9 cellular contexts compared by ENCODE assay signal in genomic region chr14:29741909-29742401, GRCh38.
DNase-seq lines count a peak whose midpoint lies in the region; ATAC-seq and TF ChIP-seq lines count a peak whose summit lies in the region.
"Had no signal": no experiment of that assay in that cellular context is flagged by ENCODE, and none has a peak within 500 bp of the region (broad histone marks: within the 10 kb centered on the region; RNA-seq: fewer than 3 reads in every experiment).

No MANE protein-coding gene starts in this region.

- peak overlapping the region; percentile 11 for H3K27ac Mint-ChIP-seq in mesothelial cell of epicardium
- H3K27ac Mint-ChIP-seq in WTC11 = no peak overlapping the region

- CTCF ChIA-PET in WTC11 (lab: Charles Lee) = no interaction called here

- TF ChIP-seq CTCF in choroid plexus epithelial cell (conservative IDR thresholded peaks at IDR 0.05; ENCODE audit: low read depth, low read length) (no peak), mesothelial cell of epicardium (IDR thresholded peaks at IDR 0.05; ENCODE audit: unreplicated experiment) (no peak), WTC11 (IDR thresholded peaks at IDR 0.05) (no peak), Peyer's patch (IDR thresholded peaks at IDR 0.05) (no peak)

- no peaks in the 10 kb centered on the region for H3K27me3 ChIP-seq in Peyer's patch

- H3K27ac ChIP-seq in Peyer's patch = no peak overlapping the region
- H3K27ac ChIP-seq: C4-2B had no signal

- no peaks in the 10 kb centered on the region for H3K27me3 Mint-ChIP-seq in mesothelial cell of epicardium (ENCODE audit: low read depth)
- no peaks in the 10 kb centered on the region for H3K27me3 Mint-ChIP-seq in WTC11 (ENCODE audit: low read depth)

- no peaks in the 10 kb centered on the region for H3K9me3 ChIP-seq in Peyer's patch

- no peak for ATAC-seq in WTC11

- H3K4me3 ChIP-seq in choroid plexus epithelial cell (ENCODE audit: low read depth, low read length) (no peak overlapping the region), Peyer's patch (no peak overlapping the region)

- H3K9me3 Mint-ChIP-seq in mesothelial cell of epicardium = no peaks in the 10 kb centered on the region
- no peaks in the 10 kb centered on the region; the same call in 1 of the 2 replicates for H3K9me3 Mint-ChIP-seq in WTC11

- H3K4me1 ChIP-seq in Peyer's patch = no peaks in the 10 kb centered on the region

- no peak overlapping the region for H3K4me3 Mint-ChIP-seq in mesothelial cell of epicardium
- no peak overlapping the region for H3K4me3 Mint-ChIP-seq in WTC11

- no peak for TF ChIP-seq POLR2A in Peyer's patch (IDR thresholded peaks at IDR 0.05)

- H3K4me1 Mint-ChIP-seq in mesothelial cell of epicardium (peaks cover 27% of the 10 kb centered on the region), WTC11 (peaks cover 27% of the 10 kb centered on the region)

- no peaks in the 10 kb centered on the region for H3K36me3 Mint-ChIP-seq in mesothelial cell of epicardium
- no peaks in the 10 kb centered on the region for H3K36me3 Mint-ChIP-seq in WTC11

- DNase-seq in AG08396 (ENCODE audit: low spot score) (peak; percentile 20), NCI-H1694 (lab: John Stamatoyannopoulos, UW) (peak; percentile 24), choroid plexus epithelial cell (ENCODE audit: low read depth) (peak; percentile 58), mesothelial cell of epicardium (ENCODE audit: low spot score in 2 of 2, unreplicated experiment in 2 of 2) (no peak), WTC11 (ENCODE audit: low spot score) (no peak), amygdala (lab: John Stamatoyannopoulos, UW) (no peak), Peyer's patch (no peak)
- no peak for DNase-seq in activated CD8-positive, alpha-beta memory T cell treated with anti-CD3 and anti-CD28 coated beads, Interleukin-2, amount 50 U/mL, for 48 hours

- H3K36me3 ChIP-seq in Peyer's patch = no peaks in the 10 kb centered on the region

- POLR2A ChIA-PET in WTC11 (lab: Charles Lee) = no interaction called here

TF ChIP-seq in WTC11, 78 proteins besides CTCF, POLR2A, EP300 and RAD21 (continues in another document):
- TF ChIP-seq ARID4B (CRISPR knock-in tag; IDR thresholded peaks at IDR 0.05; ENCODE audit: borderline replicate concordance) (no peak), IRF2 (CRISPR knock-in tag; IDR thresholded peaks at IDR 0.05; ENCODE audit: borderline replicate concordance, low read depth) (no peak), RORB (CRISPR knock-in tag; IDR thresholded peaks at IDR 0.05) (no peak), ZNF512 (CRISPR knock-in tag; IDR thresholded peaks at IDR 0.05; ENCODE audit: borderline replicate concordance) (no peak), ZSCAN18 (CRISPR knock-in tag; IDR thresholded peaks at IDR 0.05) (no peak), NFYB (CRISPR knock-in tag; conservative IDR thresholded peaks at IDR 0.05; ENCODE audit: low read depth) (no peak), ZNF219 (CRISPR knock-in tag; IDR thresholded peaks at IDR 0.05; ENCODE audit: borderline replicate concordance) (no peak), ZNF532 (CRISPR knock-in tag; IDR thresholded peaks at IDR 0.05; ENCODE audit: borderline replicate concordance) (no peak), ZMAT4 (CRISPR knock-in tag; IDR thresholded peaks at IDR 0.05) (no peak)

Comparison
In these comparisons a context has a peak if more than half of its experiments do, and no peak if none do; other contexts are left out.
1. DNase-seq: peak in AG08396 (single experiment), NCI-H1694 (single experiment) and choroid plexus epithelial cell (single experiment); none in mesothelial cell of epicardium (0 of 2), WTC11 (single experiment), activated CD8-positive, alpha-beta memory T cell treated with anti-CD3 and anti-CD28 coated beads, Interleukin-2, amount 50 U/mL, for 48 hours (single experiment), amygdala (0 of 56) and Peyer's patch (0 of 3).